18 cellular contexts compared by ENCODE assay signal in genomic region chr2:111657351-111657975, GRCh38.
A peak's percentile ranks its signal among the peaks of the same experiment; 100 is the strongest.
DNase-seq lines count a peak whose midpoint lies in the region; ATAC-seq, FAIRE-seq and TF ChIP-seq lines count a peak whose summit lies in the region.
"Had no signal": no experiment of that assay in that cellular context is flagged by ENCODE, and none has a peak within 500 bp of the region (broad histone marks: within the 10 kb centered on the region; RNA-seq: fewer than 3 reads in every experiment).

No MANE protein-coding gene starts in this region.

- no peak overlapping the region for H3K56ac ChIP-seq in H1 (replicated peaks; ENCODE audit: insufficient read length, low read depth, low read length)

- H3K36me3 ChIP-seq in H1 (ENCODE audit: control insufficient read depth in 2 of 4, insufficient read depth in 4 of 4, low read length in 3 of 4): no peaks in the 10 kb centered on the region

- H3K4me1 ChIP-seq in H1 (replicated peaks in 1 of 4; ENCODE audit: control insufficient read depth in 3 of 4, insufficient read depth in 4 of 4, low read length in 3 of 4): peaks cover 0 to 11% (median 5%) of the 10 kb centered on the region in 4 experiments; a peak in 4 of 7 replicates

- H3K4ac ChIP-seq in H1 (replicated peaks; ENCODE audit: insufficient read length, low read depth, low read length): no peak overlapping the region

- no peak overlapping the region for H3K27ac Mint-ChIP-seq in activated CD4-positive, alpha-beta T cell treated with anti-CD3 and anti-CD28 coated beads, Interleukin-2, amount 10 ng/mL, durations not matched to agents 24 days and 14 days
- peak overlapping the region; percentile 0 for H3K27ac Mint-ChIP-seq in nephron progenitor cell
- H3K27ac Mint-ChIP-seq: B cell had no signal

- peak overlapping the region; percentile 91 for H2BK12ac ChIP-seq in H1 (ENCODE audit: low read depth, low read length)

- H3K79me1 ChIP-seq in H1 (ENCODE audit: low read depth, low read length): no peaks in the 10 kb centered on the region

- ATAC-seq in GM18907 (IDR thresholded peaks at IDR 0.05; ENCODE audit: unreplicated experiment) (no peak), HG03196 (IDR thresholded peaks at IDR 0.05; ENCODE audit: unreplicated experiment) (no peak)

- intact Hi-C loops in activated CD4-positive, alpha-beta T cell treated with anti-CD3 and anti-CD28 coated beads, Interleukin-2, amount 10 ng/mL, durations not matched to agents 24 days and 14 days (cut with micrococcal nuclease): no loop called here

- peak overlapping the region; percentile 73; the same call in 1 of the 2 replicates for H2BK20ac ChIP-seq in H1 (ENCODE audit: low read length)

- TF ChIP-seq RAD21 in H1 (IDR thresholded peaks at IDR 0.05 in 1 of 2, conservative IDR thresholded peaks at IDR 0.05 in 1 of 2; ENCODE audit: low read depth in 2 of 2, low read length in 2 of 2): no peak

- H3K79me2 ChIP-seq in H1 (ENCODE audit: control insufficient read depth in 1 of 2, insufficient read depth in 2 of 2, low read length in 2 of 2): no peaks in the 10 kb centered on the region

- peaks cover 0 to 2% (median 0%) of the 10 kb centered on the region in 4 experiments; a peak in 1 of 7 replicates for H3K27me3 ChIP-seq in H1 (replicated peaks in 1 of 4; ENCODE audit: control insufficient read depth in 3 of 4, extremely low read depth in 1 of 4, insufficient read depth in 3 of 4, low read length in 3 of 4)

- CTCF ChIA-PET in H1 (lab: Charles Lee; ENCODE audit: partially characterized antibody): interaction anchor here (1.6 kb wide), 1 partner anchor 43 kb away, joined by 4 read pairs; no protein-coding TSS in a partner anchor

- H2BK120ac ChIP-seq in H1 (replicated peaks; ENCODE audit: low read depth, low read length): no peak overlapping the region

- H3K27me3 Mint-ChIP-seq in activated CD4-positive, alpha-beta T cell treated with anti-CD3 and anti-CD28 coated beads, Interleukin-2, amount 10 ng/mL, durations not matched to agents 24 days and 14 days: peaks cover 28% of the 10 kb centered on the region
- peaks cover 11% of the 10 kb centered on the region for H3K27me3 Mint-ChIP-seq in nephron progenitor cell (ENCODE audit: low read depth, poor library complexity)
- H3K27me3 Mint-ChIP-seq: B cell had no signal

- POLR2A ChIA-PET in H1 (lab: Charles Lee; ENCODE audit: partially characterized antibody): no interaction called here

- H4K20me1 ChIP-seq in H1 (replicated peaks in 1 of 2; ENCODE audit: control insufficient read depth in 1 of 2, insufficient read depth in 2 of 2, low read length in 2 of 2): no peaks in the 10 kb centered on the region

- H3K23me2 ChIP-seq in H1 (ENCODE audit: low read depth, low read length): no peaks in the 10 kb centered on the region

- no peak overlapping the region for H4K5ac ChIP-seq in H1 (ENCODE audit: insufficient read length, low read depth, low read length)

- no peak overlapping the region for H3K9ac ChIP-seq in H1 (replicated peaks in 1 of 4; ENCODE audit: extremely low read depth in 1 of 4, low read depth in 3 of 4, low read length in 3 of 4)

- H4K91ac ChIP-seq in H1 (replicated peaks; ENCODE audit: insufficient read length, low read length): peak overlapping the region; percentile 35

- H2BK5ac ChIP-seq in H1 (ENCODE audit: low read depth, low read length): no peak overlapping the region

- H3K36me3 Mint-ChIP-seq in activated CD4-positive, alpha-beta T cell treated with anti-CD3 and anti-CD28 coated beads, Interleukin-2, amount 10 ng/mL, durations not matched to agents 24 days and 14 days (ENCODE audit: low read depth): no peaks in the 10 kb centered on the region
- H3K36me3 Mint-ChIP-seq in nephron progenitor cell (ENCODE audit: low read depth): no peaks in the 10 kb centered on the region

- peak; percentile 39 for DNase-seq in activated CD4-positive, alpha-beta T cell treated with anti-CD3 and anti-CD28 coated beads, Interleukin-2, amount 10 ng/mL, durations not matched to agents 24 days and 14 days
- DNase-seq in activated CD4-positive, alpha-beta T cell treated with anti-CD3 and anti-CD28 coated beads, Interleukin-2, amount 50 U/mL, for 48 hours: no peak
- DNase-seq in H1 (ENCODE audit: low read depth in 1 of 2, low spot score in 2 of 2) (no peak), nephron progenitor cell (no peak), NCI-H2081 (lab: John Stamatoyannopoulos, UW) (no peak), dedifferentiated amniotic fluid mesenchymal stem cell (ENCODE audit: extremely low spot score) (no peak)
- DNase-seq: HCEC 1CT, Kasumi-1, NCI-H1105, NCI-H2081 treated with DMSO at 0.1 percent for 48 hours, NCI-H510A treated with DMSO at 0.1 percent for 48 hours, NCI-H774, OCI-M1 had no signal

- H2BK15ac ChIP-seq in H1 (ENCODE audit: low read length): no peak overlapping the region

- no peak overlapping the region for H3K27ac ChIP-seq in H1 (ENCODE audit: low read depth, low read length)
- H3K27ac ChIP-seq: 22Rv1 had no signal

- H2AK5ac ChIP-seq in H1 (ENCODE audit: low read depth, low read length): peak overlapping the region; percentile 58; the same call in 1 of the 2 replicates

- no peak for TF ChIP-seq EP300 in H1 (IDR thresholded peaks at IDR 0.05; ENCODE audit: borderline replicate concordance in 1 of 2, low read depth in 2 of 2, low read length in 2 of 2)

- H3K9me3 ChIP-seq in H1 (ENCODE audit: insufficient read depth in 2 of 2, low read depth in 1 of 2, low read length in 1 of 2): no peaks in the 10 kb centered on the region; a peak in 1 of 4 replicates

- no peak for FAIRE-seq in H1 (lab: Jason Lieb, UNC)
- FAIRE-seq: G401.6 had no signal

- TF ChIP-seq CTCF in H1 (IDR thresholded peaks at IDR 0.05; ENCODE audit: control extremely low read depth in 1 of 3, insufficient read depth in 1 of 3, low read depth in 1 of 3, low read length in 3 of 3) (no peak), nephron progenitor cell (IDR thresholded peaks at IDR 0.05) (no peak)

- no peak overlapping the region for H3K4me3 ChIP-seq in H1 (ENCODE audit: extremely low read depth in 1 of 4, insufficient read depth in 2 of 4, low read depth in 3 of 4, low read length in 4 of 4)

- no peak for TF ChIP-seq POLR2A in H1 (IDR thresholded peaks at IDR 0.05; ENCODE audit: control extremely low read depth in 1 of 2, low read depth in 2 of 2, low read length in 2 of 2)

- no peak overlapping the region for H3K4me2 ChIP-seq in H1 (ENCODE audit: insufficient read depth in 1 of 2, low read depth in 2 of 2, low read length in 2 of 2)

- no peak overlapping the region for H3K23ac ChIP-seq in H1 (ENCODE audit: insufficient read length)

- H4K8ac ChIP-seq in H1 (ENCODE audit: extremely low read depth, insufficient read depth, low read length): no peak overlapping the region

- H3K4me3 Mint-ChIP-seq in activated CD4-positive, alpha-beta T cell treated with anti-CD3 and anti-CD28 coated beads, Interleukin-2, amount 10 ng/mL, durations not matched to agents 24 days and 14 days: no peak overlapping the region
- H3K4me3 Mint-ChIP-seq in nephron progenitor cell: no peak overlapping the region
- H3K4me3 Mint-ChIP-seq: B cell had no signal

- H3K9me3 Mint-ChIP-seq in activated CD4-positive, alpha-beta T cell treated with anti-CD3 and anti-CD28 coated beads, Interleukin-2, amount 10 ng/mL, durations not matched to agents 24 days and 14 days: no peaks in the 10 kb centered on the region
- H3K9me3 Mint-ChIP-seq in nephron progenitor cell: no peaks in the 10 kb centered on the region

- 0 out of 2 replicates have a peak overlapping the region, but pooled peaks have one; percentile 20 for H3K18ac ChIP-seq in H1 (ENCODE audit: extremely low read depth, low read length)

- H3K14ac ChIP-seq in H1 (ENCODE audit: insufficient read length): no peak overlapping the region

- WGBS in H1 (ENCODE audit: extremely low coverage in 1 of 2, insufficient coverage in 1 of 2, insufficient read length in 1 of 2, insufficient replicate concordance in 2 of 2, low coverage in 1 of 2, low lambda C conversion rate in 2 of 2, missing lambda C conversion rate in 1 of 2), 2 experiments: 92 to 100% methylated on average over 1 to 8 of the region's 8 CpGs

- H3K4me1 Mint-ChIP-seq in activated CD4-positive, alpha-beta T cell treated with anti-CD3 and anti-CD28 coated beads, Interleukin-2, amount 10 ng/mL, durations not matched to agents 24 days and 14 days: peaks cover 15% of the 10 kb centered on the region
- H3K4me1 Mint-ChIP-seq in nephron progenitor cell: peaks cover 29% of the 10 kb centered on the region

- H2AFZ ChIP-seq in H1 (ENCODE audit: low read length): no peak overlapping the region

TF ChIP-seq in H1, 55 proteins besides CTCF, POLR2A, EP300 and RAD21:
- TF ChIP-seq BCL11A (IDR thresholded peaks at IDR 0.05; ENCODE audit: low read depth in 2 of 2, low read length in 2 of 2): no peak
- no peak for TF ChIP-seq POLR2AphosphoS5 (IDR thresholded peaks at IDR 0.05; ENCODE audit: low read depth, low read length)
- no peak for TF ChIP-seq BACH1 (IDR thresholded peaks at IDR 0.05; ENCODE audit: low read length)
